In the genomic region with DNA sequence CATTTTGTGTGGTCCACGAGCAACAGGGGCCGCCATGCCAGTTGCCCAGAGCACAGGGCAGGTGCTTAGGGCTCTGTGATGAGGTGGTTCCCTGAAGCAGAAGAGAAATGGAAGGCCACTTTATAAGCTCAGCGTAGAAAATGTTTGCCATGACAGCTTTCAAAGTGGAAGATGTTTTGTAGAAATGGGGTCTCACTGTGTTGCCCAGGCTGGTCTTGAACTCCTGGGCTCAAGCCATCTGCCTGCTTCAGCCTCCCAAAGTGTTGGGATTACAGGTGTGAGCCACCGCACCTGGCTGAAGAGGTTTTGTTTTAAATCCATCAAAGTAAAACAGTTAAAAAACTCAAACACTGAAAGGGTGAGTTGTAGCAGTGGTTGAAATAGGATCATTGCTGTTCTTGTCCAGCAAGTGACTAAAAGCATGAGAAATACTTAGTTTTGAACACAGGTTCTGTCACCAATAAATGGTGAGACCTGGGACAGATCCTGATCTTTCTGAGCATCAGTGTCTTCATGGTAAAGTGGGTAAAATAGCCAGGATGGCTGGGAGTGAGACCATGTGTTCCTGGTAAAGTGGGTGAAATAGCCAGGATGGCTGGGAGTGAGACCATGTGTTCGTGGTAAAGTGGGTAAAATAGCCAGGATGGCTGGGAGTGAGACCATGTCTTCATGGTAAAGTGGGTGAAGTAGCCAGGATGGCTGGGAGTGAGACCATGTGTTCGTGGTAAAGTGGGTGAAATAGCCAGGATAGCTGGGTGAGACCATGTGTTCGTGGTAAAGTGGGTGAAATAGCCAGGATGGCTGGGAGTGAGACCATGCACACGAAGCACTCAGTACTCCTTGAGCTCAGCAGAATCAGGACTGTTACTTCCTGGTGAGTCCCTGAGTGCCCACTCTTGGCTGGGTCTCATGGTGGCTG, we compare ENCODE assay signal across 1 cellular context.
A peak's percentile ranks its signal among the peaks of the same experiment; 100 is the strongest.
TF ChIP-seq lines count a peak whose summit lies in the region.

No MANE protein-coding gene starts in this region.

TF ChIP-seq in HepG2, 621 proteins besides CTCF, POLR2A, EP300 and RAD21 (continued from another document):
- TF ChIP-seq, protein P1, sequence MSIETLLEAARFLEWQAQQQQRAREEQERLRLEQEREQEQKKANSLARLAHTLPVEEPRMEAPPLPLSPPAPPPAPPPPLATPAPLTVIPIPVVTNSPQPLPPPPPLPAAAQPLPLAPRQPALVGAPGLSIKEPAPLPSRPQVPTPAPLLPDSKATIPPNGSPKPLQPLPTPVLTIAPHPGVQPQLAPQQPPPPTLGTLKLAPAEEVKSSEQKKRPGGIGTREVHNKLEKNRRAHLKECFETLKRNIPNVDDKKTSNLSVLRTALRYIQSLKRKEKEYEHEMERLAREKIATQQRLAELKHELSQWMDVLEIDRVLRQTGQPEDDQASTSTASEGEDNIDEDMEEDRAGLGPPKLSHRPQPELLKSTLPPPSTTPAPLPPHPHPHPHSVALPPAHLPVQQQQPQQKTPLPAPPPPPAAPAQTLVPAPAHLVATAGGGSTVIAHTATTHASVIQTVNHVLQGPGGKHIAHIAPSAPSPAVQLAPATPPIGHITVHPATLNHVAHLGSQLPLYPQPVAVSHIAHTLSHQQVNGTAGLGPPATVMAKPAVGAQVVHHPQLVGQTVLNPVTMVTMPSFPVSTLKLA (IDR thresholded peaks at IDR 0.05), result peak; percentile 96
- TF ChIP-seq ETS1 (CRISPR knock-in tag; IDR thresholded peaks at IDR 0.05), result no peak
